Comparison of ENCODE assay signal across 23 cellular contexts in the genomic region with DNA sequence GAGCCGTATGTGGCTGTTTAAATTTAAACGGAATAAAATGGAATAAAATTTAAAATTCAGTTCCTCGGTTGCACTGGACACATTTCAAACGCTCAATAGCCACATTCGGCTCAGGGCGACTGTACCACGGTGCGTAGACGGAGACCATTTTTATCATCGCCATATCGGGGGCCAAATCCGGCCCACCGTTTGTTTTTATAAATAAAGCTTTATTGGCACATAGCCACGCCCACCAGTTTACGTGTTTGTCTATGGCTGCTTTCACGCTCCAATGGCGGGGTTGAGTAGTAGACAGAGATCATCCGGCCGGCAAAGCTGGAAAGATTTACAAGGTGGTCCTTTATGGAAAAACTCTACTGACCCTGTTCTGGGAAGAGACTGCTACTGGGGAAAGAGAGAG. TPM values are rescaled to one million over a fixed set of nuclear protein-coding genes. Genes with fewer than 3 reads are reported as not detected.
A peak's percentile ranks its signal among the peaks of the same experiment; 100 is the strongest.
DNase-seq lines count a peak whose midpoint lies in the region; TF ChIP-seq lines count a peak whose summit lies in the region.
"Had no signal": no experiment of that assay in that cellular context is flagged by ENCODE, and none has a peak within 500 bp of the region (broad histone marks: within the 10 kb centered on the region; RNA-seq: fewer than 3 reads in every experiment).

No MANE protein-coding gene starts in this region.

- H3K9me3 ChIP-seq in SK-N-MC (ENCODE audit: low read depth, low read length) (no peaks in the 10 kb centered on the region), muscle layer of colon (ENCODE audit: low read length) (no peaks in the 10 kb centered on the region)
- H3K9me3 ChIP-seq: SJSA1 had no signal

- H3K27me3 ChIP-seq in muscle layer of colon (ENCODE audit: control insufficient read depth in 1 of 2, insufficient read depth in 2 of 2, low read length in 2 of 2), result no peaks in the 10 kb centered on the region
- H3K27me3 ChIP-seq: SJSA1 had no signal

- H3K27me3 Mint-ChIP-seq in brain, result no peaks in the 10 kb centered on the region

- TF ChIP-seq CTCF in brain (conservative IDR thresholded peaks at IDR 0.05), result no peak

- no peak for DNase-seq in SK-N-MC (ENCODE audit: low read depth, low spot score)
- DNase-seq in NCI-H345 (lab: John Stamatoyannopoulos, UW), result no peak
- DNase-seq in H4 (ENCODE audit: low spot score), result no peak
- no peak for DNase-seq in activated CD8-positive, alpha-beta memory T cell treated with anti-CD3 and anti-CD28 coated beads for 24 hours
- DNase-seq in dedifferentiated amniotic fluid mesenchymal stem cell (ENCODE audit: extremely low spot score), result no peak
- DNase-seq: CD8-positive, alpha-beta T cell; DMS79 treated with DMSO at 0.1 percent for 48 hours; GF-D8; H9; HFFc6; NCI-H1048; NCI-H1694; NCI-H2029 treated with DMSO at 0.1 percent for 48 hours; NCI-H2227 treated with DMSO at 0.1 percent for 48 hours; NCI-H510A; Right ventricle myocardium superior; RPMI8226 had no signal

- H3K9me3 Mint-ChIP-seq in brain, result peaks cover 0 to 4% (median 2%) of the 10 kb centered on the region in 5 experiments
- H3K9me3 Mint-ChIP-seq: H9, HFFc6, IgD-negative memory B cell had no signal

- peaks cover 48% of the 10 kb centered on the region for H3K36me3 Mint-ChIP-seq in brain
- H3K36me3 Mint-ChIP-seq: CD8-positive, alpha-beta T cell had no signal

- H3K4me3 ChIP-seq in SK-N-MC (no peak overlapping the region), muscle layer of colon (ENCODE audit: low read depth in 1 of 2, low read length in 2 of 2) (no peak overlapping the region)
- H3K4me3 ChIP-seq: SJSA1 had no signal

- H3K27ac ChIP-seq in SK-N-MC (peak overlapping the region; percentile 97), muscle layer of colon (ENCODE audit: low read depth, low read length) (peak overlapping the region; percentile 84)
- H3K27ac ChIP-seq: C4-2B, SJSA1 had no signal

- H3K4me1 Mint-ChIP-seq in brain, result peaks cover 44% of the 10 kb centered on the region
- H3K4me1 Mint-ChIP-seq: B cell had no signal

- H3K27ac Mint-ChIP-seq in brain, result peak overlapping the region; percentile 97 to 100 (median 98)
- H3K27ac Mint-ChIP-seq: B cell; CD8-positive, alpha-beta T cell; HFFc6; IgD-negative memory B cell had no signal

- peaks cover 5% of the 10 kb centered on the region for H3K4me1 ChIP-seq in muscle layer of colon (ENCODE audit: insufficient read depth, low read length)
- H3K4me1 ChIP-seq: SJSA1 had no signal

- peak overlapping the region in 2 of 5 experiments; percentile 81 to 84 for H3K4me3 Mint-ChIP-seq in brain
- H3K4me3 Mint-ChIP-seq: B cell; CD8-positive, alpha-beta T cell; H9; HFFc6; IgD-negative memory B cell had no signal

- H3K9ac ChIP-seq in SK-N-MC (ENCODE audit: insufficient read length), result no peak overlapping the region
- H3K9ac ChIP-seq in muscle layer of colon (ENCODE audit: low read length), result no peak overlapping the region

- H3K36me3 ChIP-seq in SK-N-MC (ENCODE audit: insufficient read depth, low read length) (peaks cover 4% of the 10 kb centered on the region; the same call in 1 of the 2 replicates), muscle layer of colon (ENCODE audit: insufficient read depth, low read length) (no peaks in the 10 kb centered on the region)

RNA-seq across cellular contexts. Expression of a gene that starts 33.0 kb away (rescaled TPM):
- 52.5 TPM for polyA plus RNA-seq in brain (ENCODE audit: insufficient read depth, low read depth, low replicate concordance)
- 47.4 and 63.8 TPM in 2 replicates for total RNA-seq in H4 (2014; rRNA removed; shearing (Covaris generic))
